ENCODE assay signal across 34 cellular contexts in genomic region chr4:99234331-99235010, GRCh38. TPM values are rescaled to one million over a fixed set of nuclear protein-coding genes. Genes with fewer than 3 reads are reported as not detected.
"Had no signal": no experiment of that assay in that cellular context is flagged by ENCODE, and none has a peak within 500 bp of the region (broad histone marks: within the 10 kb centered on the region; RNA-seq: fewer than 3 reads in every experiment).

No MANE protein-coding gene starts in this region.

- H2AFZ ChIP-seq: hepatocyte had no signal

- H3K27me3 ChIP-seq: gastroesophageal sphincter, hepatocyte, sigmoid colon, uterus had no signal

- H3K4me2 ChIP-seq: hepatocyte had no signal

- H3K36me3 ChIP-seq: gastroesophageal sphincter, left ventricle myocardium inferior, sigmoid colon, uterus, WERI-Rb-1 had no signal

- ATAC-seq: activated CD4-positive, CD25-positive, alpha-beta regulatory T cell treated with anti-CD3 and anti-CD28 coated beads, Interleukin-2, amount 50 U/mL, for 24 hours; esophagus mucosa; gastroesophageal sphincter; mucosa of descending colon; natural killer cell treated with Interleukin-12 subunit alpha and Interleukin-12 subunit beta and Interleukin-15 and Interleukin-18, amount 100 ng/mL, for 72 hours; stimulated activated naive B cell treated with anti-CD40 and anti-IgM and Interleukin-4, amounts not matched to agents 10 μg/mL and 1 μg/mL and 100 μg/mL, for 72 hours; T-helper 17 cell had no signal

- H3K9me3 ChIP-seq: mucosa of descending colon, uterus had no signal

- H3K27ac ChIP-seq: gastroesophageal sphincter, hepatocyte, left ventricle myocardium inferior, sigmoid colon, WERI-Rb-1 had no signal

- DNase-seq: activated CD4-positive, alpha-beta memory T cell treated with anti-CD3 and anti-CD28 coated beads for 36 hours; activated CD4-positive, alpha-beta T cell treated with anti-CD3 and anti-CD28 coated beads for 48 hours; activated CD8-positive, alpha-beta memory T cell treated with anti-CD3 and anti-CD28 coated beads, Interleukin-2, amount 50 U/mL, for 4 hours; activated gamma-delta T cell; activated naive CD4-positive, alpha-beta T cell treated with anti-CD3 and anti-CD28 coated beads, Interleukin-2, amount 10 ng/mL, durations not matched to agents 7 days and 5 days; activated naive CD8-positive, alpha-beta T cell treated with anti-CD3 and anti-CD28 coated beads, Interleukin-2, amount 10 ng/mL, durations not matched to agents 7 days and 5 days; activated T-cell treated with anti-CD3 and anti-CD28 coated beads, Interleukin-2, amount 50 U/mL, for 1 hour; caudate nucleus; islet precursor cell; left ventricle myocardium inferior; mesendoderm; mucosa of descending colon; retina; sigmoid colon; small intestine; stimulated activated CD4-positive, alpha-beta T cell treated with anti-CD3 and anti-CD28 coated beads, Interleukin-1b, Interleukin-23, amount 100 ng/mL, for 48 hours; stimulated activated naive B cell treated with anti-CD40 and anti-IgM and Interleukin-4, amounts not matched to agents 10 μg/mL and 1 μg/mL and 100 μg/mL, for 72 hours; T-helper 17 cell; T1000; uterus; WERI-Rb-1 had no signal

- H3K79me2 ChIP-seq: hepatocyte had no signal

- H3K4me1 ChIP-seq: gastroesophageal sphincter, left ventricle myocardium inferior, sigmoid colon, uterus had no signal

- H3K4me3 ChIP-seq: gastroesophageal sphincter, hepatocyte, left ventricle myocardium inferior, lung, mucosa of descending colon, sigmoid colon, uterus had no signal

RNA-seq across cellular contexts. Expression of gene ADH6, which starts 15.4 kb away (rescaled TPM):
- total RNA-seq: activated CD4-positive, alpha-beta memory T cell treated with anti-CD3 and anti-CD28 coated beads for 36 hours; activated CD8-positive, alpha-beta memory T cell treated with anti-CD3 and anti-CD28 coated beads for 36 hours; activated naive CD8-positive, alpha-beta T cell treated with anti-CD3 and anti-CD28 coated beads, Interleukin-2, amount 10 ng/mL, durations not matched to agents 7 days and 5 days; astrocyte; endothelial cell of umbilical vein; esophagus mucosa; left ventricle myocardium inferior; myocyte; natural killer cell treated with Interleukin-12 subunit alpha and Interleukin-12 subunit beta and Interleukin-15 and Interleukin-18, amount 100 ng/mL, for 72 hours; osteocyte; posterior vena cava; sigmoid colon; T-helper 17 cell; temporal lobe had no signal
- polyA plus RNA-seq: endothelial cell of umbilical vein had no signal

RNA-seq across cellular contexts. Expression of gene ADH1A, which starts 56.3 kb away (rescaled TPM):
- total RNA-seq: activated CD4-positive, alpha-beta memory T cell treated with anti-CD3 and anti-CD28 coated beads for 36 hours; activated CD8-positive, alpha-beta memory T cell treated with anti-CD3 and anti-CD28 coated beads for 36 hours; activated naive CD8-positive, alpha-beta T cell treated with anti-CD3 and anti-CD28 coated beads, Interleukin-2, amount 10 ng/mL, durations not matched to agents 7 days and 5 days; astrocyte; endothelial cell of umbilical vein; esophagus mucosa; myocyte; natural killer cell treated with Interleukin-12 subunit alpha and Interleukin-12 subunit beta and Interleukin-15 and Interleukin-18, amount 100 ng/mL, for 72 hours; osteocyte; sigmoid colon; T-helper 17 cell; temporal lobe had no signal
- polyA plus RNA-seq: endothelial cell of umbilical vein, sigmoid colon had no signal
